16 cellular contexts compared by ENCODE assay signal in genomic region chr2:178304262-178304661, GRCh38.
DNase-seq lines count a peak whose midpoint lies in the region; ATAC-seq and TF ChIP-seq lines count a peak whose summit lies in the region.
"Had no signal": no experiment of that assay in that cellular context is flagged by ENCODE, and none has a peak within 500 bp of the region (broad histone marks: within the 10 kb centered on the region; RNA-seq: fewer than 3 reads in every experiment).

No MANE protein-coding gene starts in this region.

- no peak overlapping the region for H3K4me3 ChIP-seq in HFF-Myc (replicated peaks; ENCODE audit: low read depth, low read length)
- no peak overlapping the region for H3K4me3 ChIP-seq in fibroblast of mammary gland (ENCODE audit: control insufficient read depth, low read depth, low read length)
- no peak overlapping the region for H3K4me3 ChIP-seq in esophagus squamous epithelium
- H3K4me3 ChIP-seq: PC-9, SK-N-MC had no signal

- DNase-seq in D341Med (ENCODE audit: low spot score) = peak; percentile 31
- peak; percentile 6 for DNase-seq in HFF-Myc (ENCODE audit: extremely low read depth, low read depth)
- peak; percentile 59 for DNase-seq in NCI-H69 (lab: John Stamatoyannopoulos, UW)
- DNase-seq in fibroblast of mammary gland (ENCODE audit: low read depth) = peak; percentile 10
- DNase-seq in NOMO-1 treated with dmso at 0.1 percent for 144 hours (lab: John Stamatoyannopoulos, UW; ENCODE audit: unreplicated experiment) = no peak
- DNase-seq in esophagus squamous epithelium (lab: John Stamatoyannopoulos, UW) = no peak
- DNase-seq: COR-L47, Karpas-422, NCI-H1436 treated with DMSO at 0.1 percent for 48 hours, PC-9, T-helper 1 cell had no signal

- no peak for TF ChIP-seq POLR2A in esophagus squamous epithelium (IDR thresholded peaks at IDR 0.05)

- no peaks in the 10 kb centered on the region for H3K36me3 ChIP-seq in esophagus squamous epithelium

- TF ChIP-seq CTCF in HFF-Myc (IDR thresholded peaks at IDR 0.05; ENCODE audit: low read depth, low read length, missing control alignments) (no peak), fibroblast of mammary gland (conservative IDR thresholded peaks at IDR 0.05; ENCODE audit: control insufficient read depth, insufficient read depth, low read depth, low read length) (no peak), esophagus squamous epithelium (IDR thresholded peaks at IDR 0.05) (no peak)

- H3K27ac ChIP-seq in esophagus squamous epithelium = no peak overlapping the region
- H3K27ac ChIP-seq: PC-9, SK-N-MC had no signal

- no peaks in the 10 kb centered on the region for H3K27me3 ChIP-seq in esophagus squamous epithelium

- peaks cover 0 to 41% (median under 1%) of the 10 kb centered on the region in 3 donors for H3K4me1 ChIP-seq in esophagus squamous epithelium

- H3K9me3 ChIP-seq in esophagus squamous epithelium = no peaks in the 10 kb centered on the region

- intact Hi-C loops in esophagus squamous epithelium (cut with DNase I) = no loop called here

- WGBS in esophagus squamous epithelium, 2 donors = 58 to 62% methylated on average over 2 to 3 of the region's 3 CpGs

- ATAC-seq in GM21381 (IDR thresholded peaks at IDR 0.05; ENCODE audit: unreplicated experiment) = no peak
- no peak for ATAC-seq in HG02884 (IDR thresholded peaks at IDR 0.05; ENCODE audit: unreplicated experiment)
- ATAC-seq: HepG2, Right ventricle myocardium inferior had no signal

Comparison
In these comparisons a context has a peak if more than half of its experiments do, and no peak if none do; other contexts are left out.
1. DNase-seq: peak in D341Med (single experiment), HFF-Myc (single experiment), NCI-H69 (single experiment) and fibroblast of mammary gland (single experiment); none in NOMO-1 treated with dmso at 0.1 percent for 144 hours (single experiment) and esophagus squamous epithelium (single experiment).